11 cellular contexts compared by ENCODE assay signal in genomic region chr7:141663081-141663510, GRCh38. TPM values are rescaled to one million over a fixed set of nuclear protein-coding genes. Genes with fewer than 3 reads are reported as not detected.
DNase-seq lines count a peak whose midpoint lies in the region; ATAC-seq and TF ChIP-seq lines count a peak whose summit lies in the region.
"Had no signal": no experiment of that assay in that cellular context is flagged by ENCODE, and none has a peak within 500 bp of the region (broad histone marks: within the 10 kb centered on the region; RNA-seq: fewer than 3 reads in every experiment).

No MANE protein-coding gene starts in this region.

- no peak overlapping the region for H2AFZ ChIP-seq in trophoblast cell (ENCODE audit: insufficient read depth, low read length, poor library complexity)

- TF ChIP-seq EP300 in tibial nerve (IDR thresholded peaks at IDR 0.05) = no peak

- no peak for TF ChIP-seq CTCF in mucosa of descending colon (IDR thresholded peaks at IDR 0.05)
- TF ChIP-seq CTCF in tibial nerve (IDR thresholded peaks at IDR 0.05) = no peak

- H2BK5ac ChIP-seq in trophoblast cell (ENCODE audit: low read depth, low read length, poor library complexity) = no peak overlapping the region

- no peak overlapping the region for H4K8ac ChIP-seq in trophoblast cell (ENCODE audit: low read depth, low read length)

- DNase-seq in COLO829 (ENCODE audit: low spot score) (peak; percentile 60), NCI-H2196 treated with DMSO at 0.1 percent for 48 hours (lab: John Stamatoyannopoulos, UW; ENCODE audit: unreplicated experiment) (peak; percentile 9), cerebellum (ENCODE audit: low spot score) (peak; percentile 24), mucosa of descending colon (peak; percentile 61 to 77 (median 75)), NCI-H1092 (lab: John Stamatoyannopoulos, UW) (no peak), tibial nerve (ENCODE audit: low spot score in 2 of 2) (no peak), trophoblast cell (no peak), NCI-H69 (lab: John Stamatoyannopoulos, UW) (no peak)
- DNase-seq: GDM1, NCI-H774 had no signal

- no peaks in the 10 kb centered on the region for H3K9me3 ChIP-seq in mucosa of descending colon
- no peaks in the 10 kb centered on the region for H3K9me3 ChIP-seq in tibial nerve
- H3K9me3 ChIP-seq in trophoblast cell (ENCODE audit: insufficient read depth, low read depth, low read length) = no peaks in the 10 kb centered on the region

- H3K27ac ChIP-seq in tibial nerve = peak overlapping the region in 1 of 4 donors; percentile 20
- no peak overlapping the region for H3K27ac ChIP-seq in trophoblast cell (ENCODE audit: low read depth, low read length)

- H3K27me3 ChIP-seq in tibial nerve (no peaks in the 10 kb centered on the region), trophoblast cell (ENCODE audit: insufficient read depth, low read length) (no peaks in the 10 kb centered on the region)

- H3K4me1 ChIP-seq in mucosa of descending colon (ENCODE audit: low read depth) = peaks cover 24% of the 10 kb centered on the region
- no peaks in the 10 kb centered on the region for H3K4me1 ChIP-seq in tibial nerve
- H3K4me1 ChIP-seq in trophoblast cell (ENCODE audit: control insufficient read depth in 1 of 2, insufficient read depth in 2 of 2, low read length in 2 of 2) = no peaks in the 10 kb centered on the region

- H3K36me3 ChIP-seq in mucosa of descending colon (ENCODE audit: low read depth) = no peaks in the 10 kb centered on the region
- H3K36me3 ChIP-seq in tibial nerve = peaks cover 0 to 76% (median 3%) of the 10 kb centered on the region in 3 donors
- H3K36me3 ChIP-seq in trophoblast cell (ENCODE audit: control insufficient read depth in 1 of 2, insufficient read depth in 2 of 2, low read length in 2 of 2) = peaks cover 34 to 59% of the 10 kb centered on the region in 2 experiments

- H3K23ac ChIP-seq in trophoblast cell (ENCODE audit: low read length) = no peak overlapping the region

- H3K79me1 ChIP-seq in trophoblast cell (ENCODE audit: low read length) = no peaks in the 10 kb centered on the region

- no peak overlapping the region for H3K4me3 ChIP-seq in mucosa of descending colon
- no peak overlapping the region for H3K4me3 ChIP-seq in tibial nerve
- H3K4me3 ChIP-seq in trophoblast cell (ENCODE audit: low read depth, low read length) = no peak overlapping the region

- 15 to 19% methylated on average over 4 of the region's 4 CpGs for WGBS in tibial nerve, 2 donors
- WGBS in trophoblast cell (ENCODE audit: extremely low coverage, insufficient coverage, insufficient read length) = no CpG with 5 or more reads among the region's 4 CpGs

- no peak for TF ChIP-seq POLR2A in tibial nerve (IDR thresholded peaks at IDR 0.05)

- no peaks in the 10 kb centered on the region for H3K79me2 ChIP-seq in trophoblast cell (ENCODE audit: control insufficient read depth, insufficient read depth, low read length, poor library complexity)

- intact Hi-C loops in mucosa of descending colon (cut with DNase I, micrococcal nuclease) = no loop called here

- H4K91ac ChIP-seq in trophoblast cell (ENCODE audit: low read depth, low read length) = no peak overlapping the region

- ATAC-seq in mucosa of descending colon = peak; percentile 86

- H4K12ac ChIP-seq in trophoblast cell (ENCODE audit: low read depth, low read length) = no peak overlapping the region

- H3K9ac ChIP-seq in trophoblast cell (ENCODE audit: low read length) = no peak overlapping the region

- no peak overlapping the region for H3K18ac ChIP-seq in trophoblast cell (ENCODE audit: low read length)

- no peak overlapping the region for H3K4me2 ChIP-seq in trophoblast cell (ENCODE audit: low read length)

- H3K4ac ChIP-seq in trophoblast cell (ENCODE audit: low read depth, low read length) = no peak overlapping the region

- no peak overlapping the region for H2AK5ac ChIP-seq in trophoblast cell (ENCODE audit: low read length)

- H2BK12ac ChIP-seq in trophoblast cell (ENCODE audit: low read length) = no peak overlapping the region

- H2BK120ac ChIP-seq in trophoblast cell (ENCODE audit: insufficient read depth, low read length, poor library complexity) = no peak overlapping the region

- no peak overlapping the region for H3K14ac ChIP-seq in trophoblast cell (ENCODE audit: low read length)

RNA-seq across cellular contexts. Expression of gene DENND11, which starts 38.9 kb away (rescaled TPM):
- total RNA-seq in cerebellum = 48.6 TPM
- total RNA-seq in mucosa of descending colon = 10 to 100 TPM; 25.6 to 38.1 (median 28.0) TPM
- total RNA-seq in tibial nerve = 10 to 100 TPM; 14.1 to 16.7 (median 15.5) TPM
- 10.9 and 11.5 TPM in 2 replicates for polyA plus RNA-seq in trophoblast cell (2013)

RNA-seq across cellular contexts. Expression of gene WEE2, which starts 45.1 kb away (rescaled TPM):
- total RNA-seq in cerebellum = 0.45 TPM
- not detected for total RNA-seq in mucosa of descending colon
- not detected for total RNA-seq in tibial nerve
- polyA plus RNA-seq in trophoblast cell (2013) = 0.03 TPM in 1 of 2 replicates, not detected in the other
- total RNA-seq: activated CD8-positive, alpha-beta memory T cell treated with anti-CD3 and anti-CD28 coated beads for 36 hours had no signal

Comparison
In these comparisons a context has a peak if more than half of its experiments do, and no peak if none do; other contexts are left out.
1. DNase-seq: peak in COLO829 (single experiment), NCI-H2196 treated with DMSO at 0.1 percent for 48 hours (single experiment), cerebellum (single experiment) and mucosa of descending colon (3 of 3); none in NCI-H1092 (single experiment), tibial nerve (0 of 2), trophoblast cell (0 of 2) and NCI-H69 (single experiment).